Comparison of ENCODE assay signal across 22 cellular contexts in the genomic region with DNA sequence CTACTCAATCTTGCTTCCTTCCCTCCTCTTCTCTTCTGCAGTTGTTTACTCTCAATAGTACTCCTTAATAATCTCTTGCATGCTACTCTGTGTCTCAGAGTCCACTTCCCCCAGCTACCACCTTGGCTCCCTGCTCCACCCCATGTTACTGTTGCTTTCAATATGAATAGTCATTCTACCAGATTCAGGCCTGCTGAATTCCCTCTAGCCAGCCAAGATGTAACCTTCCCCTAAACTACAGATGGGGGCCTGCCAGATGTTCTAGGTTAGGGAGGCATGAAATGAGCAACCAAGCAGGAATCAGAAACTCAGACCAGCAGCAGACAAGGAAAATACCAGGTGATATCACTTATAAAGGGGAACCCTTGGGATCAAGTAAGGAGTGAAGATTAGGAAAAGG.
DNase-seq lines count a peak whose midpoint lies in the region; ATAC-seq and TF ChIP-seq lines count a peak whose summit lies in the region.
"Had no signal": no experiment of that assay in that cellular context is flagged by ENCODE, and none has a peak within 500 bp of the region (broad histone marks: within the 10 kb centered on the region; RNA-seq: fewer than 3 reads in every experiment).

No MANE protein-coding gene starts in this region.

- H3K4me3 Mint-ChIP-seq in stimulated activated naive B cell treated with anti-CD40 and anti-IgM and Interleukin-4, amounts not matched to agents 10 μg/mL and 1 μg/mL and 100 μg/mL, for 72 hours: no peak overlapping the region
- H3K4me3 Mint-ChIP-seq: activated CD8-positive, alpha-beta T cell treated with anti-CD3 and anti-CD28 coated beads, Interleukin-2, amount 10 ng/mL, durations not matched to agents 7 days and 5 days; naive thymus-derived CD4-positive, alpha-beta T cell had no signal

- DNase-seq in GM19238 (ENCODE audit: insufficient read length, low spot score) (peak; percentile 8), NOMO-1 treated with DMSO at 0.1 percent for 48 hours (lab: John Stamatoyannopoulos, UW; ENCODE audit: unreplicated experiment) (no peak), BE2C (no peak), RWPE1 (ENCODE audit: low spot score) (no peak)
- peak; percentile 4 for DNase-seq in stimulated activated naive B cell treated with anti-CD40 and anti-IgM and Interleukin-4, amounts not matched to agents 10 μg/mL and 1 μg/mL and 100 μg/mL, for 72 hours
- DNase-seq in stimulated activated naive CD8-positive, alpha-beta T cell treated with anti-CD3 and anti-CD28 coated beads, Interleukin-15, Interleukin-2, amounts not matched to agents 100 U/mL and 50 U/mL, for 24 hours: no peak
- DNase-seq: activated CD8-positive, alpha-beta T cell treated with anti-CD3 and anti-CD28 coated beads, Interleukin-2, amount 10 ng/mL, durations not matched to agents 7 days and 5 days; adrenal gland; effector memory CD4-positive, alpha-beta T cell; heart right ventricle; islet precursor cell; mammary epithelial cell; naive thymus-derived CD4-positive, alpha-beta T cell; NCI-H1105; NCI-H82; RPMI8226; stimulated activated CD4-positive, alpha-beta T cell treated with anti-CD3 and anti-CD28 coated beads, Interleukin-4, amount 100 ng/mL, for 4 hours; tibial artery had no signal

- POLR2A ChIA-PET in RWPE1 (lab: Yijun Ruan, JAX; ENCODE audit: low non-redundant PET): no interaction called here

- H3K27me3 ChIP-seq in BE2C: 0 out of 2 replicates have a peak, but pooled peaks cover 4% of the 10 kb centered on the region
- H3K27me3 ChIP-seq: adrenal gland, heart right ventricle, tibial artery had no signal

- H3K4me3 ChIP-seq in BE2C (ENCODE audit: low read depth, low read length): no peak overlapping the region
- H3K4me3 ChIP-seq: adrenal gland, heart right ventricle, tibial artery had no signal

- H3K9me3 ChIP-seq in BE2C: no peaks in the 10 kb centered on the region
- H3K9me3 ChIP-seq: adrenal gland, heart right ventricle, tibial artery had no signal

- CTCF ChIA-PET in RWPE1 (lab: Yijun Ruan, JAX): interaction anchor here (0.7 kb wide), 1 partner anchor 369 kb away, joined by 3 read pairs; no protein-coding TSS in a partner anchor

- peaks cover 18 to 20% of the 10 kb centered on the region in 2 donors for H3K4me1 Mint-ChIP-seq in stimulated activated naive B cell treated with anti-CD40 and anti-IgM and Interleukin-4, amounts not matched to agents 10 μg/mL and 1 μg/mL and 100 μg/mL, for 72 hours
- H3K4me1 Mint-ChIP-seq: naive thymus-derived CD4-positive, alpha-beta T cell had no signal

- no peak for TF ChIP-seq CTCF in BE2C (IDR thresholded peaks at IDR 0.05; ENCODE audit: low read depth, low read length)
- TF ChIP-seq CTCF in RWPE1 (conservative IDR thresholded peaks at IDR 0.05; ENCODE audit: low read depth): no peak

- H3K4me1 ChIP-seq in BE2C: no peaks in the 10 kb centered on the region
- H3K4me1 ChIP-seq: adrenal gland had no signal

- ATAC-seq in GM21737 (IDR thresholded peaks at IDR 0.05; ENCODE audit: unreplicated experiment) (peak; percentile 61), HG03045 (IDR thresholded peaks at IDR 0.05; ENCODE audit: unreplicated experiment) (peak; percentile 78)
- peak; percentile 79 to 88 for ATAC-seq in stimulated activated naive B cell treated with anti-CD40 and anti-IgM and Interleukin-4, amounts not matched to agents 10 μg/mL and 1 μg/mL and 100 μg/mL, for 72 hours (replicated peaks)
- ATAC-seq in stimulated activated naive CD8-positive, alpha-beta T cell treated with anti-CD3 and anti-CD28 coated beads, Interleukin-15, Interleukin-2, amounts not matched to agents 100 U/mL and 50 U/mL, for 24 hours: no peak
- ATAC-seq: activated CD8-positive, alpha-beta T cell treated with anti-CD3 and anti-CD28 coated beads, Interleukin-2, amount 10 ng/mL, durations not matched to agents 7 days and 5 days; heart right ventricle; naive thymus-derived CD4-positive, alpha-beta T cell had no signal

- H3K27ac Mint-ChIP-seq in stimulated activated naive B cell treated with anti-CD40 and anti-IgM and Interleukin-4, amounts not matched to agents 10 μg/mL and 1 μg/mL and 100 μg/mL, for 72 hours: peak overlapping the region; percentile 4
- H3K27ac Mint-ChIP-seq: activated CD8-positive, alpha-beta T cell treated with anti-CD3 and anti-CD28 coated beads, Interleukin-2, amount 10 ng/mL, durations not matched to agents 7 days and 5 days; naive thymus-derived CD4-positive, alpha-beta T cell had no signal

- no peaks in the 10 kb centered on the region for H3K27me3 Mint-ChIP-seq in stimulated activated naive B cell treated with anti-CD40 and anti-IgM and Interleukin-4, amounts not matched to agents 10 μg/mL and 1 μg/mL and 100 μg/mL, for 72 hours

- no peak overlapping the region for H3K27ac ChIP-seq in RWPE1
- H3K27ac ChIP-seq: adrenal gland, heart right ventricle, KMS-11, tibial artery, VCaP had no signal

- no peaks in the 10 kb centered on the region for H3K9me3 Mint-ChIP-seq in stimulated activated naive B cell treated with anti-CD40 and anti-IgM and Interleukin-4, amounts not matched to agents 10 μg/mL and 1 μg/mL and 100 μg/mL, for 72 hours

- H3K36me3 ChIP-seq in BE2C: no peaks in the 10 kb centered on the region
- H3K36me3 ChIP-seq: adrenal gland, heart right ventricle, tibial artery had no signal

- peaks cover 0 to 3% of the 10 kb centered on the region in 2 donors for H3K36me3 Mint-ChIP-seq in stimulated activated naive B cell treated with anti-CD40 and anti-IgM and Interleukin-4, amounts not matched to agents 10 μg/mL and 1 μg/mL and 100 μg/mL, for 72 hours
- H3K36me3 Mint-ChIP-seq: naive thymus-derived CD4-positive, alpha-beta T cell had no signal

Comparison
In these comparisons a context has a peak if more than half of its experiments do, and no peak if none do; other contexts are left out.
1. DNase-seq: peak in GM19238 (single experiment) and stimulated activated naive B cell treated with anti-CD40 and anti-IgM and Interleukin-4, amounts not matched to agents 10 μg/mL and 1 μg/mL and 100 μg/mL, for 72 hours (single experiment); none in NOMO-1 treated with DMSO at 0.1 percent for 48 hours (single experiment), stimulated activated naive CD8-positive, alpha-beta T cell treated with anti-CD3 and anti-CD28 coated beads, Interleukin-15, Interleukin-2, amounts not matched to agents 100 U/mL and 50 U/mL, for 24 hours (single experiment), BE2C (single experiment) and RWPE1 (single experiment).